ENCODE assay signal across 1 cellular context in the genomic region with DNA sequence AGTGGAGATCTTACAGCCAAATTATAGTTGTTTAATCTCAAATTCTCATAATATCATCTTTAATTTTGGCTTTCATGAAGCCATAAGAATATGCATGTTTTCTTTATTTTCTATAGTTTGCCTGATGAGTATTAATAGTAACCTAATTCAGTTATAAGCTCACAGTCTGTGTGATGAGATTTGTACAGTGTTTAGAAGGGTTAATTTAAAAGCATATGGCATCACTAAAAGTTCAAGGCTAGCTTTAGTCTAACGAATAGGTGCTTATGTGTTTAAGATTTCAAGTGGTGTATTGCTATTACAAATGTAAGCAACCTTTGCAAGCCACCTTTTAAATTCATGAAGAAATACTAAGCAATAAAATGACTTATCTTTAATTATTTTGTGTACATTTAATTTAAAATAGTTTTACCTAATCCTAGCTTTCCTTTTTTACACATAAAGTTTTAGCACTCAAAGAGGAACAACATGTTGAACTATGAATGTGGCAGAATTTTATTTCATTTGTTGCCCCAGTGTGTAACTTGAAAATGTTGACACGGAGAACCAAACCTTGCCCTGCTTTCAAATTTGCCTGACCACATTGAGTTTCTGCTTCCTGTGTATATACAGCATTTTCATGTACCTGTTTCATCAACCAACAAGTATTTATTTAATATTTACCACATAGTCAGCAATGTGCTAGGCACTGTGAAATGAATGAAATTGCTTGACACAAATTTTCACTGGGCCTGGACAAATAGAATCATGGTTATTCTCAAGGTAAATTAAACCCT.
TF ChIP-seq lines count a peak whose summit lies in the region.

No MANE protein-coding gene starts in this region.

TF ChIP-seq in HCT116, 20 proteins besides CTCF, POLR2A, EP300 and RAD21 (continued from another document):
- TF ChIP-seq CEBPB (IDR thresholded peaks at IDR 0.05; ENCODE audit: low read depth), result no peak
- TF ChIP-seq POLR2AphosphoS5 (IDR thresholded peaks at IDR 0.05; ENCODE audit: low read depth, low read length), result no peak
- TF ChIP-seq SIN3A (IDR thresholded peaks at IDR 0.05; ENCODE audit: low read depth), result no peak
- TF ChIP-seq FOSL1 (IDR thresholded peaks at IDR 0.05; ENCODE audit: low read depth), result no peak
- TF ChIP-seq SRF (IDR thresholded peaks at IDR 0.05; ENCODE audit: low read depth), result no peak
- no peak for TF ChIP-seq EGR1 (IDR thresholded peaks at IDR 0.05; ENCODE audit: low read depth)
- TF ChIP-seq YY1 (IDR thresholded peaks at IDR 0.05; ENCODE audit: extremely low read depth, insufficient replicate concordance, low read depth, low read length), result no peak
- no peak for TF ChIP-seq EZH2phosphoT487 (IDR thresholded peaks at IDR 0.05; ENCODE audit: borderline replicate concordance)
- TF ChIP-seq, protein P1, sequence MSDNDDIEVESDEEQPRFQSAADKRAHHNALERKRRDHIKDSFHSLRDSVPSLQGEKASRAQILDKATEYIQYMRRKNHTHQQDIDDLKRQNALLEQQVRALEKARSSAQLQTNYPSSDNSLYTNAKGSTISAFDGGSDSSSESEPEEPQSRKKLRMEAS (IDR thresholded peaks at IDR 0.05), result no peak
- TF ChIP-seq, protein P2, sequence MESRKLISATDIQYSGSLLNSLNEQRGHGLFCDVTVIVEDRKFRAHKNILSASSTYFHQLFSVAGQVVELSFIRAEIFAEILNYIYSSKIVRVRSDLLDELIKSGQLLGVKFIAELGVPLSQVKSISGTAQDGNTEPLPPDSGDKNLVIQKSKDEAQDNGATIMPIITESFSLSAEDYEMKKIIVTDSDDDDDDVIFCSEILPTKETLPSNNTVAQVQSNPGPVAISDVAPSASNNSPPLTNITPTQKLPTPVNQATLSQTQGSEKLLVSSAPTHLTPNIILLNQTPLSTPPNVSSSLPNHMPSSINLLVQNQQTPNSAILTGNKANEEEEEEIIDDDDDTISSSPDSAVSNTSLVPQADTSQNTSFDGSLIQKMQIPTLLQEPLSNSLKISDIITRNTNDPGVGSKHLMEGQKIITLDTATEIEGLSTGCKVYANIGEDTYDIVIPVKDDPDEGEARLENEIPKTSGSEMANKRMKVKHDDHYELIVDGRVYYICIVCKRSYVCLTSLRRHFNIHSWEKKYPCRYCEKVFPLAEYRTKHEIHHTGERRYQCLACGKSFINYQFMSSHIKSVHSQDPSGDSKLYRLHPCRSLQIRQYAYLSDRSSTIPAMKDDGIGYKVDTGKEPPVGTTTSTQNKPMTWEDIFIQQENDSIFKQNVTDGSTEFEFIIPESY (IDR thresholded peaks at IDR 0.05; ENCODE audit: extremely low read depth, insufficient replicate concordance, low read length), result no peak
- TF ChIP-seq, protein P3, sequence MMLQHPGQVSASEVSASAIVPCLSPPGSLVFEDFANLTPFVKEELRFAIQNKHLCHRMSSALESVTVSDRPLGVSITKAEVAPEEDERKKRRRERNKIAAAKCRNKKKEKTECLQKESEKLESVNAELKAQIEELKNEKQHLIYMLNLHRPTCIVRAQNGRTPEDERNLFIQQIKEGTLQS (IDR thresholded peaks at IDR 0.05), result no peak
- TF ChIP-seq, protein P4, sequence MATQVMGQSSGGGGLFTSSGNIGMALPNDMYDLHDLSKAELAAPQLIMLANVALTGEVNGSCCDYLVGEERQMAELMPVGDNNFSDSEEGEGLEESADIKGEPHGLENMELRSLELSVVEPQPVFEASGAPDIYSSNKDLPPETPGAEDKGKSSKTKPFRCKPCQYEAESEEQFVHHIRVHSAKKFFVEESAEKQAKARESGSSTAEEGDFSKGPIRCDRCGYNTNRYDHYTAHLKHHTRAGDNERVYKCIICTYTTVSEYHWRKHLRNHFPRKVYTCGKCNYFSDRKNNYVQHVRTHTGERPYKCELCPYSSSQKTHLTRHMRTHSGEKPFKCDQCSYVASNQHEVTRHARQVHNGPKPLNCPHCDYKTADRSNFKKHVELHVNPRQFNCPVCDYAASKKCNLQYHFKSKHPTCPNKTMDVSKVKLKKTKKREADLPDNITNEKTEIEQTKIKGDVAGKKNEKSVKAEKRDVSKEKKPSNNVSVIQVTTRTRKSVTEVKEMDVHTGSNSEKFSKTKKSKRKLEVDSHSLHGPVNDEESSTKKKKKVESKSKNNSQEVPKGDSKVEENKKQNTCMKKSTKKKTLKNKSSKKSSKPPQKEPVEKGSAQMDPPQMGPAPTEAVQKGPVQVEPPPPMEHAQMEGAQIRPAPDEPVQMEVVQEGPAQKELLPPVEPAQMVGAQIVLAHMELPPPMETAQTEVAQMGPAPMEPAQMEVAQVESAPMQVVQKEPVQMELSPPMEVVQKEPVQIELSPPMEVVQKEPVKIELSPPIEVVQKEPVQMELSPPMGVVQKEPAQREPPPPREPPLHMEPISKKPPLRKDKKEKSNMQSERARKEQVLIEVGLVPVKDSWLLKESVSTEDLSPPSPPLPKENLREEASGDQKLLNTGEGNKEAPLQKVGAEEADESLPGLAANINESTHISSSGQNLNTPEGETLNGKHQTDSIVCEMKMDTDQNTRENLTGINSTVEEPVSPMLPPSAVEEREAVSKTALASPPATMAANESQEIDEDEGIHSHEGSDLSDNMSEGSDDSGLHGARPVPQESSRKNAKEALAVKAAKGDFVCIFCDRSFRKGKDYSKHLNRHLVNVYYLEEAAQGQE (IDR thresholded peaks at IDR 0.05; ENCODE audit: low read depth), result no peak
